ENCODE assay signal across 8 cellular contexts in the genomic region with DNA sequence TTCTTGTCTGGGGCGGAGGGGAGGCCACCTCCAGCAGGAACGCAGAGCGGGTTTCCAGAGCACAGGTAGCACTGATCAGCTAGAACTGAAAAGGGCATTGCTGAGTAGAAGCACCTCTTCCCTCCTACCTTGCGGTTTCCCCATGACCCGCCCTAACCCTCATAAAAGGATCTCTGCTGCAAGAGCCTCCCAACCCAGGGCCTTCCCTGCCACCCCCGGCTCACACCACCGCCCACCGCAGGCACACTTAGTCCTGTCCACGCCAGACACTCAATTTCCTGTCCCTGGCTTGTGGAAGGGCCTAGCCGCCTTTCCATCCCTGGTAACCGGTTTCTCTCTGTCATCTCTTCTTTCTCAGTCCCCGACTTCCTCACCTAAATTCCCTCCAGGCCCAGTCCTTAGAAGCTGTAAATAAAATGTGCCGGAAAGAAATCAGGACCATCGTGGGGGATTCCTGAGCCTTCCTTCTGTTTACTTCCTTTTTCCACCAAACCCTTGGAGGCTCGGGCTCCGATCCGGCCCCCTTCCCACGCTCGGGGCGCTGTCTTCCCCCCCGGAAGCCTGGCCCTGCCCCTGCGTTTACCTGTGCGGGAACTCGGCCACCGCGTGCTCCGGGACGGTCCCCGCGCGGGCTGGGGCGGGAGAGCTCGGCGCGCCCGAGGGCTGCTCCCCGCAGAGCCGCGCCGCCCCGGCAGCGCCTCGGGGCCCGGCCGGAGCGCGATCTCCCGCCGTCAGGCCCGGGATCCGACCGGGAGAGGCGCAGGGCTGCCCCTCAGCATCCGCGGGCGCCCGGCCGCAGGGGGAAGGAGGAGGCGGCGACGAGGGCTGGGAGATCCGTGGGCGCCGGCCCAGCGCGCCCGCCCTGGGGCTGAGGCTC. TPM values are rescaled to one million over a fixed set of nuclear protein-coding genes. Genes with fewer than 3 reads are reported as not detected.
A peak's percentile ranks its signal among the peaks of the same experiment; 100 is the strongest.
DNase-seq lines count a peak whose midpoint lies in the region; ATAC-seq and TF ChIP-seq lines count a peak whose summit lies in the region.

No MANE protein-coding gene starts in this region.

- peaks cover 47% of the 10 kb centered on the region for H3K4me1 Mint-ChIP-seq in osteocyte (ENCODE audit: unreplicated experiment)

- H3K4me1 ChIP-seq in aorta (ENCODE audit: control insufficient read depth in 1 of 2, insufficient read depth in 2 of 2, low read length in 2 of 2) = no peaks in the 10 kb centered on the region

- H3K4me3 Mint-ChIP-seq in osteocyte (ENCODE audit: unreplicated experiment) = peak overlapping the region; percentile 88

- DNase-seq in DMS 273 (lab: John Stamatoyannopoulos, UW; ENCODE audit: unreplicated experiment) (peak; percentile 56), DMS 273 treated with DMSO at 0.1 percent for 48 hours (lab: John Stamatoyannopoulos, UW) (no peak), NCI-H510A treated with DMSO at 0.1 percent for 48 hours (lab: John Stamatoyannopoulos, UW) (peak; percentile 33), fibroblast of peridontal ligament (ENCODE audit: extremely low read depth) (peak; percentile 21), osteocyte (ENCODE audit: extremely low spot score, unreplicated experiment) (no peak), aorta (peak; percentile 59 to 79)
- peak; percentile 76 to 78 for DNase-seq in activated T-cell treated with anti-CD3 and anti-CD28 coated beads, Interleukin-2, amount 50 U/mL, for 48 hours

- no peaks in the 10 kb centered on the region for H3K9me3 ChIP-seq in aorta (ENCODE audit: control insufficient read depth, low read length)

- no peaks in the 10 kb centered on the region for H3K27me3 Mint-ChIP-seq in osteocyte (ENCODE audit: unreplicated experiment)

- 6 to 8% methylated on average over 52 to 67 of the region's 67 CpGs for WGBS in aorta, 2 donors

- H3K27me3 ChIP-seq in aorta (ENCODE audit: control insufficient read depth in 1 of 2, insufficient read depth in 2 of 2, low read length in 1 of 2) = no peaks in the 10 kb centered on the region

- no peak for TF ChIP-seq CTCF in osteocyte (IDR thresholded peaks at IDR 0.05)

- ATAC-seq in HG02759 (IDR thresholded peaks at IDR 0.05; ENCODE audit: unreplicated experiment) = peak; percentile 20
- peak; percentile 3 for ATAC-seq in aorta (ENCODE audit: low FRiP score)

- H3K36me3 ChIP-seq in aorta (ENCODE audit: control insufficient read depth in 1 of 2, insufficient read depth in 2 of 2, low read length in 1 of 2) = no peaks in the 10 kb centered on the region

- no peak overlapping the region for H3K27ac ChIP-seq in aorta (ENCODE audit: low read depth in 1 of 2, low read length in 2 of 2)

- no peaks in the 10 kb centered on the region for H3K9me3 Mint-ChIP-seq in osteocyte (ENCODE audit: unreplicated experiment)

- peaks cover 4% of the 10 kb centered on the region for H3K36me3 Mint-ChIP-seq in osteocyte (ENCODE audit: unreplicated experiment)

- peak overlapping the region; percentile 84 for H3K27ac Mint-ChIP-seq in osteocyte (ENCODE audit: unreplicated experiment)

- H3K4me3 ChIP-seq in aorta (ENCODE audit: low read length in 2 of 2) = peak overlapping the region; percentile 84 to 85

- intact Hi-C loops in aorta (cut with DNase I) = no loop called here

RNA-seq across cellular contexts. Expression of gene ADCY3, which starts 0.7 kb away (rescaled TPM):
- total RNA-seq in osteocyte (99.9 and 118 TPM in 2 replicates), aorta (100 to 1,000 TPM; 109 to 144 TPM)
- polyA plus RNA-seq in aorta = 10 to 100 TPM in 1 of 2 donors, 1 to 10 TPM in 1; 7.6 to 50.7 TPM

RNA-seq across cellular contexts. Expression of gene DNAJC27, which starts 52.4 kb away (rescaled TPM):
- 7.0 and 7.3 TPM in 2 replicates for total RNA-seq in osteocyte
- total RNA-seq in aorta = 1 to 10 TPM; 6.7 to 7.3 TPM
- polyA plus RNA-seq in aorta = 1 to 10 TPM in 1 of 2 donors, under 1 TPM in 1; 0.75 to 2.5 TPM

Comparison
In these comparisons a context has a peak if more than half of its experiments do, and no peak if none do; other contexts are left out.
1. DNase-seq: peak in DMS 273 (single experiment), NCI-H510A treated with DMSO at 0.1 percent for 48 hours (single experiment), activated T-cell treated with anti-CD3 and anti-CD28 coated beads, Interleukin-2, amount 50 U/mL, for 48 hours (2 of 2), fibroblast of peridontal ligament (single experiment) and aorta (2 of 2); none in DMS 273 treated with DMSO at 0.1 percent for 48 hours (single experiment) and osteocyte (single experiment).